1 cellular context compared by ENCODE assay signal in the genomic region with DNA sequence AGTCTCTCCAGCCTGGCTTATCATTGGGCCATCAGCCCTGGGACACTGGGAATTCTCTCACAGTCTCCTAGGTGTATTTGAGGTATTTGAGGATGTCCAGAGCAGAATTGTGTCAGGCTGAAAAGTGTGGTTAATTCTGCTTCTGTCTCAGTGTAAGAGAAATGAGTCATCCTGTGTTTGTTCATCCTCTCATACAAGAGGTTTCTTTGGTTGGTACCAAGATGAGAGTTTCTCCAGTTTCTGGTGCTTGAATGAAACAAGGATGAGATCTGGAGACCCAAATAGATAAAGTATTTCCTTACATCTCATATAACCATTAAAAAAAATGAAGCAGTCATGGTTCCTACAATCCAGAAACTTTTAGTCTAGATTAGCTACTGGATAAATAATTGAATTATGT.
TF ChIP-seq lines count a peak whose summit lies in the region.

No MANE protein-coding gene starts in this region.

TF ChIP-seq in HepG2, 621 proteins besides CTCF, POLR2A, EP300 and RAD21:
- peak; percentile 25; the same call in 1 of the 2 replicates for TF ChIP-seq FOSL2 (CRISPR knock-in tag; IDR thresholded peaks at IDR 0.05)
- TF ChIP-seq, protein P1, sequence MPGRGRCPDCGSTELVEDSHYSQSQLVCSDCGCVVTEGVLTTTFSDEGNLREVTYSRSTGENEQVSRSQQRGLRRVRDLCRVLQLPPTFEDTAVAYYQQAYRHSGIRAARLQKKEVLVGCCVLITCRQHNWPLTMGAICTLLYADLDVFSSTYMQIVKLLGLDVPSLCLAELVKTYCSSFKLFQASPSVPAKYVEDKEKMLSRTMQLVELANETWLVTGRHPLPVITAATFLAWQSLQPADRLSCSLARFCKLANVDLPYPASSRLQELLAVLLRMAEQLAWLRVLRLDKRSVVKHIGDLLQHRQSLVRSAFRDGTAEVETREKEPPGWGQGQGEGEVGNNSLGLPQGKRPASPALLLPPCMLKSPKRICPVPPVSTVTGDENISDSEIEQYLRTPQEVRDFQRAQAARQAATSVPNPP (CRISPR knock-in tag; IDR thresholded peaks at IDR 0.05), result no peak
